9 cellular contexts compared by ENCODE assay signal in genomic region chr6:159062564-159062945, GRCh38. TPM values are rescaled to one million over a fixed set of nuclear protein-coding genes. Genes with fewer than 3 reads are reported as not detected.
DNase-seq lines count a peak whose midpoint lies in the region; ATAC-seq and TF ChIP-seq lines count a peak whose summit lies in the region.
"Had no signal": no experiment of that assay in that cellular context is flagged by ENCODE, and none has a peak within 500 bp of the region (broad histone marks: within the 10 kb centered on the region; RNA-seq: fewer than 3 reads in every experiment).

No MANE protein-coding gene starts in this region.

- H3K9me3 Mint-ChIP-seq in T-helper 2 cell treated with Interferon-gamma antibody and Interleukin-4, amounts not matched to agents 5 μg/mL and 100 μg/mL, for 36 hours = peaks cover 9% of the 10 kb centered on the region
- H3K9me3 Mint-ChIP-seq in endothelial cell (ENCODE audit: unreplicated experiment) (no peaks in the 10 kb centered on the region), progenitor cell of endocrine pancreas (ENCODE audit: low read depth) (no peaks in the 10 kb centered on the region)

- H3K36me3 Mint-ChIP-seq in T-helper 2 cell treated with Interferon-gamma antibody and Interleukin-4, amounts not matched to agents 5 μg/mL and 100 μg/mL, for 36 hours (ENCODE audit: low read depth) = peaks cover 5% of the 10 kb centered on the region
- H3K36me3 Mint-ChIP-seq in endothelial cell (ENCODE audit: low read depth, unreplicated experiment) (no peaks in the 10 kb centered on the region), progenitor cell of endocrine pancreas (ENCODE audit: insufficient read depth) (no peaks in the 10 kb centered on the region)

- peaks cover under 1% of the 10 kb centered on the region for H3K27me3 Mint-ChIP-seq in T-helper 2 cell treated with Interferon-gamma antibody and Interleukin-4, amounts not matched to agents 5 μg/mL and 100 μg/mL, for 36 hours (ENCODE audit: low read depth)
- peaks cover 7% of the 10 kb centered on the region for H3K27me3 Mint-ChIP-seq in endothelial cell (ENCODE audit: unreplicated experiment)
- H3K27me3 Mint-ChIP-seq in progenitor cell of endocrine pancreas = peaks cover 33% of the 10 kb centered on the region

- H3K4me1 Mint-ChIP-seq in T-helper 2 cell treated with Interferon-gamma antibody and Interleukin-4, amounts not matched to agents 5 μg/mL and 100 μg/mL, for 36 hours (ENCODE audit: low read depth) = peaks cover 69% of the 10 kb centered on the region
- H3K4me1 Mint-ChIP-seq in endothelial cell (ENCODE audit: unreplicated experiment) = peaks cover 1% of the 10 kb centered on the region
- H3K4me1 Mint-ChIP-seq in progenitor cell of endocrine pancreas (ENCODE audit: low read depth) = peaks cover 3% of the 10 kb centered on the region

- ATAC-seq in HG02852 (IDR thresholded peaks at IDR 0.05; ENCODE audit: unreplicated experiment) (peak; percentile 60), left colon (peak; percentile 31), SK-N-SH treated with all-trans-retinoic acid at 6 μM for 48 hours (no peak)

- DNase-seq in GM13976 (ENCODE audit: low spot score) (peak; percentile 45), left colon (no peak), cardiac septum (ENCODE audit: low spot score) (no peak), endothelial cell (ENCODE audit: low spot score) (no peak), progenitor cell of endocrine pancreas (ENCODE audit: low spot score, unreplicated experiment) (no peak)
- peak; percentile 64 for DNase-seq in T-helper 2 cell treated with Interferon-gamma antibody and Interleukin-4, amounts not matched to agents 5 μg/mL and 100 μg/mL, for 36 hours (ENCODE audit: low spot score)
- DNase-seq: NCI-H1092 treated with DMSO at 0.1 percent for 48 hours had no signal

- peak overlapping the region; percentile 77 for H3K4me3 Mint-ChIP-seq in T-helper 2 cell treated with Interferon-gamma antibody and Interleukin-4, amounts not matched to agents 5 μg/mL and 100 μg/mL, for 36 hours
- H3K4me3 Mint-ChIP-seq in endothelial cell (ENCODE audit: unreplicated experiment) (no peak overlapping the region), progenitor cell of endocrine pancreas (ENCODE audit: low read depth) (no peak overlapping the region)

- TF ChIP-seq CTCF in GM13976 (IDR thresholded peaks at IDR 0.05; ENCODE audit: borderline replicate concordance, control extremely low read depth, extremely low read depth, insufficient read depth, missing control alignments) (no peak), endothelial cell (IDR thresholded peaks at IDR 0.05; ENCODE audit: unreplicated experiment) (no peak), progenitor cell of endocrine pancreas (IDR thresholded peaks at IDR 0.05; ENCODE audit: unreplicated experiment) (no peak)

- peak overlapping the region; percentile 95 for H3K27ac Mint-ChIP-seq in T-helper 2 cell treated with Interferon-gamma antibody and Interleukin-4, amounts not matched to agents 5 μg/mL and 100 μg/mL, for 36 hours
- H3K27ac Mint-ChIP-seq in endothelial cell (ENCODE audit: unreplicated experiment) (no peak overlapping the region), progenitor cell of endocrine pancreas (no peak overlapping the region)

- in situ Hi-C loops in GM13976 (cut with MboI; ENCODE audit: low sequenced_read_pairs, unreplicated experiment) = no loop called here

- intact Hi-C loops in left colon (cut with DNase I, micrococcal nuclease) = no loop called here
- intact Hi-C loops in cardiac septum (cut with DNase I) = no loop called here

TF ChIP-seq in SK-N-SH treated with all-trans-retinoic acid at 6 μM for 48 hours, 23 proteins besides CTCF, POLR2A, EP300 and RAD21:
- TF ChIP-seq ZNF70 (CRISPR knock-in tag; IDR thresholded peaks at IDR 0.05) = no peak
TF ChIP-seq in SK-N-SH treated with all-trans-retinoic acid at 6 μM for 48 hours: peak in this region for 0.

RNA-seq across cellular contexts. Expression of gene TAGAP, which starts 17.8 kb away (rescaled TPM):
- total RNA-seq in left colon (1 to 10 TPM; 2.2 to 2.8 TPM), cardiac septum (0.75 TPM), endothelial cell (ENCODE audit: unreplicated experiment) (0.41 TPM), progenitor cell of endocrine pancreas (not detected in 2 replicates)

Comparison
In these comparisons a context has a peak if more than half of its experiments do, and no peak if none do; other contexts are left out.
1. DNase-seq: peak in GM13976 (single experiment) and T-helper 2 cell treated with Interferon-gamma antibody and Interleukin-4, amounts not matched to agents 5 μg/mL and 100 μg/mL, for 36 hours (single experiment); none in left colon (0 of 2), cardiac septum (single experiment), endothelial cell (single experiment) and progenitor cell of endocrine pancreas (single experiment).